In the genomic region with DNA sequence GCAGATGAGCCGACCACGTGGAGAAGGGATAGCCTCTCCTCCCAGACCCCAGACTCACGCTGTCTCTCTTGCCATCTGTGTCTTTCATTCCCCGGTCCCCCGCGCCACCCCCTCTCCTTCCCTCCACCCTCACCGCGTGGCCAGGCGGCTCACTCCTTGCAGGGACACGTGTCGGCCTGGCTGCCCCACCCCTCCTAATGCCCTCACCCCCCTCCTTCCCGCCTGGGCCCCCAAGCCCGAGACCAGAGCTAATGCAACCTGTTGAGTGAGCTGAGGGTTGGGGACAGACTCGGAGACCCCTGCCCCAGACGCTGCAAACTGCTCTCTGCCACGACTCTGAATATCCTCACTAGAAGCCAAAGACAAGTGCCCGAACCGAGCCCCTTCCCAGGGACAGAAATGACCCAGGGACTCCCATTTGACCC, we compare ENCODE assay signal across 8 cellular contexts. TPM values are rescaled to one million over a fixed set of nuclear protein-coding genes. Genes with fewer than 3 reads are reported as not detected.
DNase-seq lines count a peak whose midpoint lies in the region; ATAC-seq and TF ChIP-seq lines count a peak whose summit lies in the region.

No MANE protein-coding gene starts in this region.

- H2AFZ ChIP-seq in fibroblast of lung (ENCODE audit: low read length), result no peak overlapping the region

- peak; percentile 26 to 34 for DNase-seq in activated CD4-positive, alpha-beta T cell treated with anti-CD3 and anti-CD28 coated beads, Interleukin-2, amount 50 U/mL, for 24 hours (ENCODE audit: low read depth in 1 of 2, low spot score in 1 of 2)
- DNase-seq in fibroblast of lung (ENCODE audit: low read depth in 2 of 2), result no peak
- peak; percentile 44 for DNase-seq in stimulated activated CD4-positive, alpha-beta T cell treated with anti-CD3 and anti-CD28 coated beads, Interleukin-2, amount 100 ng/mL, for 4 hours (ENCODE audit: low read depth)
- no peak for DNase-seq in retina
- DNase-seq in NCI-H1436 (lab: John Stamatoyannopoulos, UW), result no peak
- no peak for DNase-seq in inferior parietal cortex (ENCODE audit: extremely low spot score)

- peak overlapping the region; percentile 79 for H3K4me2 ChIP-seq in BLaER1
- H3K4me2 ChIP-seq in fibroblast of lung (ENCODE audit: extremely low read depth, insufficient read depth, low read length), result peak overlapping the region; percentile 71

- ATAC-seq in HG02678 (IDR thresholded peaks at IDR 0.05; ENCODE audit: unreplicated experiment), result peak; percentile 57

- no peaks in the 10 kb centered on the region for H3K79me2 ChIP-seq in fibroblast of lung (ENCODE audit: control insufficient read depth, insufficient read depth, low read length)

- TF ChIP-seq CTCF in fibroblast of lung (conservative IDR thresholded peaks at IDR 0.05 in 1 of 2, IDR thresholded peaks at IDR 0.05 in 1 of 2; ENCODE audit: low read depth in 1 of 2, low read length in 2 of 2), result no peak

- H3K4me3 ChIP-seq in BLaER1 (peak overlapping the region; percentile 72), fibroblast of lung (replicated peaks in 1 of 4; ENCODE audit: control extremely low read depth in 1 of 4, insufficient read depth in 1 of 4, low read depth in 3 of 4, low read length in 4 of 4) (peak overlapping the region; percentile 21 to 67 (median 47))

- H3K9me3 ChIP-seq in BLaER1, result no peaks in the 10 kb centered on the region
- H3K9me3 ChIP-seq in fibroblast of lung (ENCODE audit: control insufficient read depth, insufficient read depth, low read depth, low read length), result no peaks in the 10 kb centered on the region

- H3K4me1 ChIP-seq in BLaER1 (peaks cover 31% of the 10 kb centered on the region), fibroblast of lung (ENCODE audit: control insufficient read depth, extremely low read depth, insufficient read depth, low read length) (peaks cover 2% of the 10 kb centered on the region)

- H3K27me3 ChIP-seq in BLaER1 (peaks cover 45% of the 10 kb centered on the region), fibroblast of lung (ENCODE audit: control insufficient read depth, insufficient read depth, low read length) (no peaks in the 10 kb centered on the region)

- H3K9ac ChIP-seq in BLaER1 (peak overlapping the region; percentile 83), fibroblast of lung (ENCODE audit: insufficient read depth, low read length) (no peak overlapping the region)

- H3K36me3 ChIP-seq in BLaER1, result peaks cover 9% of the 10 kb centered on the region; the same call in 1 of the 2 replicates
- no peaks in the 10 kb centered on the region for H3K36me3 ChIP-seq in fibroblast of lung (ENCODE audit: control insufficient read depth, insufficient read depth, low read length)

- H4K20me1 ChIP-seq in BLaER1, result 0 out of 2 replicates have a peak, but pooled peaks cover under 1% of the 10 kb centered on the region
- H4K20me1 ChIP-seq in fibroblast of lung (ENCODE audit: control insufficient read depth, extremely low read depth, insufficient read depth, low read length), result no peaks in the 10 kb centered on the region

- H3K27ac ChIP-seq in BLaER1, result peak overlapping the region; percentile 88
- H3K27ac ChIP-seq in fibroblast of lung (ENCODE audit: insufficient read depth, low read length), result no peak overlapping the region

RNA-seq across cellular contexts. Expression of gene SLC38A5, which starts 1.8 kb away (rescaled TPM):
- total RNA-seq in fibroblast of lung, result 21.5 and 21.8 TPM in 2 replicates
- polyA plus RNA-seq in fibroblast of lung, result 8.3 and 35.0 TPM in 2 replicates
- 6.9 and 34.3 TPM in 2 replicates for polyA plus RNA-seq in fibroblast of lung (2012)
- polyA minus RNA-seq in fibroblast of lung (ENCODE audit: low replicate concordance), result 22.3 and 167 TPM in 2 replicates

RNA-seq across cellular contexts. Expression of gene FTSJ1, which starts 7.7 kb away (rescaled TPM):
- 22.6 and 29.4 TPM in 2 replicates for total RNA-seq in fibroblast of lung
- 30.2 and 38.0 TPM in 2 replicates for polyA plus RNA-seq in fibroblast of lung
- polyA plus RNA-seq in fibroblast of lung (2012), result 41.1 and 54.5 TPM in 2 replicates
- polyA minus RNA-seq in fibroblast of lung (ENCODE audit: low replicate concordance), result 84.7 and 94.8 TPM in 2 replicates

RNA-seq across cellular contexts. Expression of gene PORCN, which starts 40.5 kb away (rescaled TPM):
- 6.2 and 11.4 TPM in 2 replicates for total RNA-seq in fibroblast of lung
- polyA plus RNA-seq in fibroblast of lung, result 5.4 and 6.0 TPM in 2 replicates
- 7.1 and 9.9 TPM in 2 replicates for polyA plus RNA-seq in fibroblast of lung (2012)
- polyA minus RNA-seq in fibroblast of lung (ENCODE audit: low replicate concordance), result 29.7 and 53.0 TPM in 2 replicates

RNA-seq across cellular contexts. Expression of gene EBP, which starts 53.3 kb away (rescaled TPM):
- 30.8 and 93.5 TPM in 2 replicates for total RNA-seq in fibroblast of lung
- 61.0 and 68.2 TPM in 2 replicates for polyA plus RNA-seq in fibroblast of lung
- 73.9 and 90.6 TPM in 2 replicates for polyA plus RNA-seq in fibroblast of lung (2012)
- 224 and 291 TPM in 2 replicates for polyA minus RNA-seq in fibroblast of lung (ENCODE audit: low replicate concordance)

RNA-seq across cellular contexts. Expression of gene SSX4B, which starts 56.5 kb away (rescaled TPM):
- not detected in 2 replicates for total RNA-seq in fibroblast of lung
- polyA plus RNA-seq in fibroblast of lung, result not detected in 2 replicates
- not detected in 2 replicates for polyA plus RNA-seq in fibroblast of lung (2012)
- 2.0 TPM in 1 of 2 replicates, not detected in the other for polyA minus RNA-seq in fibroblast of lung (ENCODE audit: low replicate concordance)

Comparison
In these comparisons a context has a peak if more than half of its experiments do, and no peak if none do; other contexts are left out.
1. DNase-seq: peak in activated CD4-positive, alpha-beta T cell treated with anti-CD3 and anti-CD28 coated beads, Interleukin-2, amount 50 U/mL, for 24 hours (2 of 2) and stimulated activated CD4-positive, alpha-beta T cell treated with anti-CD3 and anti-CD28 coated beads, Interleukin-2, amount 100 ng/mL, for 4 hours (single experiment); none in fibroblast of lung (0 of 2), retina (single experiment), NCI-H1436 (single experiment) and inferior parietal cortex (single experiment).